Comparison of ENCODE assay signal across 14 cellular contexts in genomic region chr21:37375866-37376574, GRCh38. TPM values are rescaled to one million over a fixed set of nuclear protein-coding genes. Genes with fewer than 3 reads are reported as not detected.
DNase-seq lines count a peak whose midpoint lies in the region; ATAC-seq and TF ChIP-seq lines count a peak whose summit lies in the region.
"Had no signal": no experiment of that assay in that cellular context is flagged by ENCODE, and none has a peak within 500 bp of the region (broad histone marks: within the 10 kb centered on the region; RNA-seq: fewer than 3 reads in every experiment).

No MANE protein-coding gene starts in this region.

- H3K9me3 Mint-ChIP-seq in HFFc6 (no peaks in the 10 kb centered on the region), brain (peaks cover 1 to 27% (median 10%) of the 10 kb centered on the region in 5 experiments), neural crest cell (no peaks in the 10 kb centered on the region)

- peaks cover 78% of the 10 kb centered on the region for H3K4me1 Mint-ChIP-seq in HFFc6 (ENCODE audit: low read depth)
- peaks cover 92% of the 10 kb centered on the region for H3K4me1 Mint-ChIP-seq in brain
- H3K4me1 Mint-ChIP-seq in neural crest cell: peaks cover 66% of the 10 kb centered on the region

- H3K27me3 Mint-ChIP-seq in HFFc6 (ENCODE audit: insufficient read depth) (no peaks in the 10 kb centered on the region; the same call in 1 of the 2 replicates), brain (peaks cover 3% of the 10 kb centered on the region), neural crest cell (ENCODE audit: low read depth) (no peaks in the 10 kb centered on the region)

- H3K27ac Mint-ChIP-seq in HFFc6 (peak overlapping the region; percentile 56), brain (peak overlapping the region in 3 of 5 experiments; percentile 8 to 50 (median 46)), neural crest cell (ENCODE audit: unreplicated experiment) (peak overlapping the region; percentile 78)

- H3K4me3 Mint-ChIP-seq in HFFc6 (peak overlapping the region; percentile 13; the same call in 1 of the 2 replicates), brain (no peak overlapping the region), neural crest cell (no peak overlapping the region)

- DNase-seq in NCI-H510A treated with DMSO at 0.1 percent for 48 hours (lab: John Stamatoyannopoulos, UW) (peak; percentile 42), NCI-H510A (lab: John Stamatoyannopoulos, UW) (no peak), HFFc6 (no peak), neural crest cell (ENCODE audit: low read depth, low spot score) (no peak), NCI-H1417 treated with DMSO at 0.1 percent for 48 hours (lab: John Stamatoyannopoulos, UW) (no peak), left colon (no peak), GM19240 (ENCODE audit: insufficient read length, low spot score) (no peak)
- DNase-seq: ACHN; activated CD8-positive, alpha-beta memory T cell treated with anti-CD3 and anti-CD28 coated beads for 24 hours; esophagus squamous epithelium; MV-4-11; NCI-H526 had no signal

- intact Hi-C loops in left colon (cut with DNase I, micrococcal nuclease): no loop called here

- H3K36me3 Mint-ChIP-seq in HFFc6 (ENCODE audit: low read depth) (peaks cover 6% of the 10 kb centered on the region; the same call in 1 of the 2 replicates), brain (peaks cover 61% of the 10 kb centered on the region), neural crest cell (ENCODE audit: low read depth) (no peaks in the 10 kb centered on the region)

- ATAC-seq in left colon: no peak
- ATAC-seq: activated naive CD4-positive, alpha-beta T cell treated with anti-CD3 and anti-CD28 coated beads, Interleukin-2, amount 50 U/mL, for 72 hours had no signal

- TF ChIP-seq CTCF in HFFc6 (IDR thresholded peaks at IDR 0.05) (no peak), brain (conservative IDR thresholded peaks at IDR 0.05) (no peak), neural crest cell (conservative IDR thresholded peaks at IDR 0.05) (no peak)

RNA-seq across cellular contexts. Expression of gene DYRK1A, which starts 9.4 kb away (rescaled TPM):
- total RNA-seq in HFFc6 (2021; fragmentation: NEBNext Ultra II Directional; extraction: Animal tissue kit (Norgen Biotek cat#: 25700)): 10 to 100 TPM; 35.8 to 47.3 (median 42.5) TPM
- 23.0 TPM for polyA plus RNA-seq in brain (ENCODE audit: insufficient read depth, low read depth, low replicate concordance)
- total RNA-seq in neural crest cell (73.5 and 77.0 TPM in 2 replicates), left colon (10 to 100 TPM; 62.0 to 62.1 TPM)
